6 cellular contexts compared by ENCODE assay signal in genomic region chr1:72117621-72118020, GRCh38.
"Had no signal": no experiment of that assay in that cellular context is flagged by ENCODE, and none has a peak within 500 bp of the region (broad histone marks: within the 10 kb centered on the region; RNA-seq: fewer than 3 reads in every experiment).

No MANE protein-coding gene starts in this region.

- DNase-seq: GM23248, GOT3, H7, HFFc6, KBM-7 had no signal

- FAIRE-seq: HepG2 had no signal
